ENCODE assay signal across 1 cellular context in the genomic region with DNA sequence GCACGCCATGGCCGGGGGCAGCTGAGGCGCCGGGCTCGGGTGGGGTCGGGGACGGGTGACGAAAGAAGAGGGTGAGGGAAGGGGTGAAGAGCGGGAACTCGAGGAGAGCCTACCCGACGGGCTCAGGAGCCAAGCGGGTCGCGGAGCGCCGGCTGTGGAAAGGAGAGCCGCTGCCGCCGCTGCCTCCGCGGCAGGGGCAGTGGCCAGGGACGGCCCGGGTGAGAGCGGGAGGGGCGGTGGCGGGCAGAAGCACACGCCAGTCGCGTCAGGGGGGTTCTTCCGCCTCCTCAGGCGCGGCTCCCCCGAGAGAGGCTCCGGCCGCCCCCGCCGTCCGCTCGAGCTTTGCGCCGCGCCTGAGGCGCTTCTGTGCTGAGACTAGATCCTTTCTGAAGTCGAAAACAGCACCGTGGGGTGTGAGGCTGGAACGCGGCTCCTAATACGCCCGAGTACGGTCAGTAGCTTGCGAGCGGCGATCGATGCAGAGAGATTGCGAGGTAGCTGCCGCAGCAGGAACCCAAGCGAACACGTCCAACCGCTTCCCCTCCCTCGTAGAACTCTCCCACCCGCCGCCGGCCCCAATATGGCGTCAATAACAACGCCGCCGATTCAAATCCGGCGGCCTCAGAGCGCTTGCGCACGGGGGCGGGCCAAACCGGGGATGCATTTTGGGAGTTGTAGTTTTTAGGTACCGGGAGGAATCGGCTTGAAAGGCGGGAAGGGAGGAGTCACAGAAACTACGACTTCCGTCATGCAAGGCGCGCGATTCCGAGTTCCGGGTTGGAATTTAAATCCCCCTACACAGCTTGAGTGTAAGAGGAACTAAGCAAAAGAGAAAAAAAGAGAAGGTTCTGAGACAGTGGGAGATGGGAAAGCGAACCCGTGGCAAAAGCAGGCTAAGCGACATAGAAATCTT.
TF ChIP-seq lines count a peak whose summit lies in the region.

A gene (minus strand): TSS at position 558 of the 913 bp plus-strand sequence. CDS start 549 bp downstream, at position 9.

TF ChIP-seq in K562, 482 proteins besides CTCF, POLR2A, EP300 and RAD21 (continued from another document and continues in another):
- TF ChIP-seq, protein P1, sequence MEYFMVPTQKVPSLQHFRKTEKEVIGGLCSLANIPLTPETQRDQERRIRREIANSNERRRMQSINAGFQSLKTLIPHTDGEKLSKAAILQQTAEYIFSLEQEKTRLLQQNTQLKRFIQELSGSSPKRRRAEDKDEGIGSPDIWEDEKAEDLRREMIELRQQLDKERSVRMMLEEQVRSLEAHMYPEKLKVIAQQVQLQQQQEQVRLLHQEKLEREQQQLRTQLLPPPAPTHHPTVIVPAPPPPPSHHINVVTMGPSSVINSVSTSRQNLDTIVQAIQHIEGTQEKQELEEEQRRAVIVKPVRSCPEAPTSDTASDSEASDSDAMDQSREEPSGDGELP (CRISPR knock-in tag; IDR thresholded peaks at IDR 0.05; ENCODE audit: borderline replicate concordance) = peak; percentile 55; the same call in 1 of the 2 replicates
- TF ChIP-seq, protein P2, sequence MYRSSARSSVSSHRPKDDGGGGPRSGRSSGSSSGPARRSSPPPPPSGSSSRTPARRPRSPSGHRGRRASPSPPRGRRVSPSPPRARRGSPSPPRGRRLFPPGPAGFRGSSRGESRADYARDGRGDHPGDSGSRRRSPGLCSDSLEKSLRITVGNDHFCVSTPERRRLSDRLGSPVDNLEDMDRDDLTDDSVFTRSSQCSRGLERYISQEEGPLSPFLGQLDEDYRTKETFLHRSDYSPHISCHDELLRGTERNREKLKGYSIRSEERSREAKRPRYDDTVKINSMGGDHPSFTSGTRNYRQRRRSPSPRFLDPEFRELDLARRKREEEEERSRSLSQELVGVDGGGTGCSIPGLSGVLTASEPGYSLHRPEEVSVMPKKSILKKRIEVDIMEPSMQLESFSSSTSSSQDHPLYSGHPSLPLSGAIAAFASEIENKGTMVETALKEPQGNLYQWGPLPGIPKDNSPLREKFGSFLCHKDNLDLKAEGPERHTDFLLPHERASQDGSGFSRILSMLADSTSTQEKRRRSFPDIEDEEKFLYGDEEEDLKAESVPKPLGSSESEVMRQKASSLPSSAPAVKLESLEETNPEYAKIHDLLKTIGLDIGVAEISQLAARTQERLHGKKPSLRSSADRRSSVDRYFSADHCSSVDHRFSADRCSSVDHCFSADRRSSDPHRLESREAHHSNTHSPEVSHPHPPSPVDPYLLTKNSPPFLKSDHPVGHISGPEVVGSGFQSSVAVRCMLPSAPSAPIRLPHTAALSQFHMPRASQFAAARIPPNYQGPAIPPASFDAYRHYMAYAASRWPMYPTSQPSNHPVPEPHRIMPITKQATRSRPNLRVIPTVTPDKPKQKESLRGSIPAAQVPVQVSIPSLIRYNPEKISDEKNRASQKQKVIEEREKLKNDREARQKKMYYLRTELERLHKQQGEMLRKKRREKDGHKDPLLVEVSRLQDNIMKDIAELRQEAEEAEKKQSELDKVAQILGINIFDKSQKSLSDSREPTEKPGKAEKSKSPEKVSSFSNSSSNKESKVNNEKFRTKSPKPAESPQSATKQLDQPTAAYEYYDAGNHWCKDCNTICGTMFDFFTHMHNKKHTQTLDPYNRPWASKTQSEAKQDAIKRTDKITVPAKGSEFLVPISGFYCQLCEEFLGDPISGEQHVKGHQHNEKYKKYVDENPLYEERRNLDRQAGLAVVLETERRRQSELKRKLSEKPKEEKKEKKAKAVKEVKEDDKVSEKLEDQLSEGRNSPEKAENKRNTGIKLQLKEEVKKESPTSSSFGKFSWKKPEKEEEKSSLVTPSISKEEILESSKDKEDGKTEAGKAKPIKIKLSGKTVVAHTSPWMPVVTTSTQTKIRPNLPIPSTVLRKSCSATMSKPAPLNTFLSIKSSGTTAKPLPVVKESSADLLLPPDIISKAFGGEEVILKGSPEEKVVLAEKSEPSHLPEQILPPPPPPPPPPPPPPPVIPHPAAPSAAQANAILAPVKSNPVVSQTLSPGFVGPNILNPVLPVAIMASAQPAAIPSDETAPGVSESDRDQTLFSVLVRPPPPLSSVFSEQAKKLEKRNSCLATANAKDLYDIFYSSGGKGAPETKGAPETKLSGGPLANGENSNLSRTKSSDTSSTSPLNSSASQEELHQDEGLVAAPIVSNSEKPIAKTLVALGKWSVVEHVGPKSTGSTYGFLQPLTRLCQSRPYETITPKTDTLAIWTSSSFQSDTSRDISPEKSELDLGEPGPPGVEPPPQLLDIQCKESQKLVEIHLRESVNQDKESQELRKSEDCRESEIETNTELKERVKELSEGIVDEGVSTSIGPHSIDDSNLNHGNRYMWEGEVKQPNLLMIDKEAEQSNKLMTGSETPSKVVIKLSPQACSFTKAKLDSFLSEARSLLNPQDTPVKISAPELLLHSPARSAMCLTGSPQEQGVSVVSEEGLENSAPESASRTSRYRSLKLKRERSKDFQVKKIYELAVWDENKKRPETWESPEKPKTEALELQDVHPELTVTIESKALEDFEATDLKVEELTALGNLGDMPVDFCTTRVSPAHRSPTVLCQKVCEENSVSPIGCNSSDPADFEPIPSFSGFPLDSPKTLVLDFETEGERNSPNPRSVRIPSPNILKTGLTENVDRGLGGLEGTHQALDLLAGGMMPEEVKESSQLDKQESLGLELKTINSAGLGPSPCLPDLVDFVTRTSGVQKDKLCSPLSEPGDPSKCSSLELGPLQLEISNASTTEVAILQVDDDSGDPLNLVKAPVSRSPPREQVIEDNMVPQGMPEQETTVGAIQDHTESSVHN (IDR thresholded peaks at IDR 0.05; ENCODE audit: borderline replicate concordance in 1 of 2, low read depth in 1 of 2) = peak in 1 of 2 experiments; percentile 49; a peak in 1 of 4 replicates
- TF ChIP-seq ZNF785 (CRISPR knock-in tag; IDR thresholded peaks at IDR 0.05) = no peak
- TF ChIP-seq, protein P3, sequence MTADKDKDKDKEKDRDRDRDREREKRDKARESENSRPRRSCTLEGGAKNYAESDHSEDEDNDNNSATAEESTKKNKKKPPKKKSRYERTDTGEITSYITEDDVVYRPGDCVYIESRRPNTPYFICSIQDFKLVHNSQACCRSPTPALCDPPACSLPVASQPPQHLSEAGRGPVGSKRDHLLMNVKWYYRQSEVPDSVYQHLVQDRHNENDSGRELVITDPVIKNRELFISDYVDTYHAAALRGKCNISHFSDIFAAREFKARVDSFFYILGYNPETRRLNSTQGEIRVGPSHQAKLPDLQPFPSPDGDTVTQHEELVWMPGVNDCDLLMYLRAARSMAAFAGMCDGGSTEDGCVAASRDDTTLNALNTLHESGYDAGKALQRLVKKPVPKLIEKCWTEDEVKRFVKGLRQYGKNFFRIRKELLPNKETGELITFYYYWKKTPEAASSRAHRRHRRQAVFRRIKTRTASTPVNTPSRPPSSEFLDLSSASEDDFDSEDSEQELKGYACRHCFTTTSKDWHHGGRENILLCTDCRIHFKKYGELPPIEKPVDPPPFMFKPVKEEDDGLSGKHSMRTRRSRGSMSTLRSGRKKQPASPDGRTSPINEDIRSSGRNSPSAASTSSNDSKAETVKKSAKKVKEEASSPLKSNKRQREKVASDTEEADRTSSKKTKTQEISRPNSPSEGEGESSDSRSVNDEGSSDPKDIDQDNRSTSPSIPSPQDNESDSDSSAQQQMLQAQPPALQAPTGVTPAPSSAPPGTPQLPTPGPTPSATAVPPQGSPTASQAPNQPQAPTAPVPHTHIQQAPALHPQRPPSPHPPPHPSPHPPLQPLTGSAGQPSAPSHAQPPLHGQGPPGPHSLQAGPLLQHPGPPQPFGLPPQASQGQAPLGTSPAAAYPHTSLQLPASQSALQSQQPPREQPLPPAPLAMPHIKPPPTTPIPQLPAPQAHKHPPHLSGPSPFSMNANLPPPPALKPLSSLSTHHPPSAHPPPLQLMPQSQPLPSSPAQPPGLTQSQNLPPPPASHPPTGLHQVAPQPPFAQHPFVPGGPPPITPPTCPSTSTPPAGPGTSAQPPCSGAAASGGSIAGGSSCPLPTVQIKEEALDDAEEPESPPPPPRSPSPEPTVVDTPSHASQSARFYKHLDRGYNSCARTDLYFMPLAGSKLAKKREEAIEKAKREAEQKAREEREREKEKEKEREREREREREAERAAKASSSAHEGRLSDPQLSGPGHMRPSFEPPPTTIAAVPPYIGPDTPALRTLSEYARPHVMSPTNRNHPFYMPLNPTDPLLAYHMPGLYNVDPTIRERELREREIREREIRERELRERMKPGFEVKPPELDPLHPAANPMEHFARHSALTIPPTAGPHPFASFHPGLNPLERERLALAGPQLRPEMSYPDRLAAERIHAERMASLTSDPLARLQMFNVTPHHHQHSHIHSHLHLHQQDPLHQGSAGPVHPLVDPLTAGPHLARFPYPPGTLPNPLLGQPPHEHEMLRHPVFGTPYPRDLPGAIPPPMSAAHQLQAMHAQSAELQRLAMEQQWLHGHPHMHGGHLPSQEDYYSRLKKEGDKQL (CRISPR knock-in tag; IDR thresholded peaks at IDR 0.05; ENCODE audit: borderline replicate concordance) = no peak
- TF ChIP-seq ZNF589 (CRISPR knock-in tag; IDR thresholded peaks at IDR 0.05; ENCODE audit: low read depth) = no peak
- TF ChIP-seq ZNF707 (CRISPR knock-in tag; conservative IDR thresholded peaks at IDR 0.05) = no peak
- TF ChIP-seq SAFB (IDR thresholded peaks at IDR 0.05; ENCODE audit: borderline replicate concordance, low read depth, low read length) = no peak
- TF ChIP-seq TCF7 (IDR thresholded peaks at IDR 0.05; ENCODE audit: borderline replicate concordance) = no peak
- no peak for TF ChIP-seq TRIM24 (IDR thresholded peaks at IDR 0.05)
- no peak for TF ChIP-seq JUN (IDR thresholded peaks at IDR 0.05; ENCODE audit: borderline replicate concordance, low read depth, low read length)
- no peak for TF ChIP-seq JUN (CRISPR knock-in tag; IDR thresholded peaks at IDR 0.05; ENCODE audit: borderline replicate concordance)
- TF ChIP-seq DDX20 (tag; IDR thresholded peaks at IDR 0.05; ENCODE audit: low read depth) = no peak
- TF ChIP-seq, protein P4, sequence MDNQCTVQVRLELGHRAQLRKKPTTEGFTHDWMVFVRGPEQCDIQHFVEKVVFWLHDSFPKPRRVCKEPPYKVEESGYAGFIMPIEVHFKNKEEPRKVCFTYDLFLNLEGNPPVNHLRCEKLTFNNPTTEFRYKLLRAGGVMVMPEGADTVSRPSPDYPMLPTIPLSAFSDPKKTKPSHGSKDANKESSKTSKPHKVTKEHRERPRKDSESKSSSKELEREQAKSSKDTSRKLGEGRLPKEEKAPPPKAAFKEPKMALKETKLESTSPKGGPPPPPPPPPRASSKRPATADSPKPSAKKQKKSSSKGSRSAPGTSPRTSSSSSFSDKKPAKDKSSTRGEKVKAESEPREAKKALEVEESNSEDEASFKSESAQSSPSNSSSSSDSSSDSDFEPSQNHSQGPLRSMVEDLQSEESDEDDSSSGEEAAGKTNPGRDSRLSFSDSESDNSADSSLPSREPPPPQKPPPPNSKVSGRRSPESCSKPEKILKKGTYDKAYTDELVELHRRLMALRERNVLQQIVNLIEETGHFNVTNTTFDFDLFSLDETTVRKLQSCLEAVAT (IDR thresholded peaks at IDR 0.05) = 0 out of 4 replicates have a peak, but pooled peaks of 1 of the 2 experiments have one; percentile 8
- TF ChIP-seq CBX3 (IDR thresholded peaks at IDR 0.05; ENCODE audit: borderline replicate concordance in 1 of 2, low read length in 2 of 2) = no peak
- no peak for TF ChIP-seq ARID2 (IDR thresholded peaks at IDR 0.05)
- TF ChIP-seq, protein P5, sequence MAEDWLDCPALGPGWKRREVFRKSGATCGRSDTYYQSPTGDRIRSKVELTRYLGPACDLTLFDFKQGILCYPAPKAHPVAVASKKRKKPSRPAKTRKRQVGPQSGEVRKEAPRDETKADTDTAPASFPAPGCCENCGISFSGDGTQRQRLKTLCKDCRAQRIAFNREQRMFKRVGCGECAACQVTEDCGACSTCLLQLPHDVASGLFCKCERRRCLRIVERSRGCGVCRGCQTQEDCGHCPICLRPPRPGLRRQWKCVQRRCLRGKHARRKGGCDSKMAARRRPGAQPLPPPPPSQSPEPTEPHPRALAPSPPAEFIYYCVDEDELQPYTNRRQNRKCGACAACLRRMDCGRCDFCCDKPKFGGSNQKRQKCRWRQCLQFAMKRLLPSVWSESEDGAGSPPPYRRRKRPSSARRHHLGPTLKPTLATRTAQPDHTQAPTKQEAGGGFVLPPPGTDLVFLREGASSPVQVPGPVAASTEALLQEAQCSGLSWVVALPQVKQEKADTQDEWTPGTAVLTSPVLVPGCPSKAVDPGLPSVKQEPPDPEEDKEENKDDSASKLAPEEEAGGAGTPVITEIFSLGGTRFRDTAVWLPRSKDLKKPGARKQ (CRISPR knock-in tag; IDR thresholded peaks at IDR 0.05) = no peak
- TF ChIP-seq, protein P6, sequence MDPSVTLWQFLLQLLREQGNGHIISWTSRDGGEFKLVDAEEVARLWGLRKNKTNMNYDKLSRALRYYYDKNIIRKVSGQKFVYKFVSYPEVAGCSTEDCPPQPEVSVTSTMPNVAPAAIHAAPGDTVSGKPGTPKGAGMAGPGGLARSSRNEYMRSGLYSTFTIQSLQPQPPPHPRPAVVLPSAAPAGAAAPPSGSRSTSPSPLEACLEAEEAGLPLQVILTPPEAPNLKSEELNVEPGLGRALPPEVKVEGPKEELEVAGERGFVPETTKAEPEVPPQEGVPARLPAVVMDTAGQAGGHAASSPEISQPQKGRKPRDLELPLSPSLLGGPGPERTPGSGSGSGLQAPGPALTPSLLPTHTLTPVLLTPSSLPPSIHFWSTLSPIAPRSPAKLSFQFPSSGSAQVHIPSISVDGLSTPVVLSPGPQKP (CRISPR knock-in tag; IDR thresholded peaks at IDR 0.05) = no peak
- TF ChIP-seq, protein P7, sequence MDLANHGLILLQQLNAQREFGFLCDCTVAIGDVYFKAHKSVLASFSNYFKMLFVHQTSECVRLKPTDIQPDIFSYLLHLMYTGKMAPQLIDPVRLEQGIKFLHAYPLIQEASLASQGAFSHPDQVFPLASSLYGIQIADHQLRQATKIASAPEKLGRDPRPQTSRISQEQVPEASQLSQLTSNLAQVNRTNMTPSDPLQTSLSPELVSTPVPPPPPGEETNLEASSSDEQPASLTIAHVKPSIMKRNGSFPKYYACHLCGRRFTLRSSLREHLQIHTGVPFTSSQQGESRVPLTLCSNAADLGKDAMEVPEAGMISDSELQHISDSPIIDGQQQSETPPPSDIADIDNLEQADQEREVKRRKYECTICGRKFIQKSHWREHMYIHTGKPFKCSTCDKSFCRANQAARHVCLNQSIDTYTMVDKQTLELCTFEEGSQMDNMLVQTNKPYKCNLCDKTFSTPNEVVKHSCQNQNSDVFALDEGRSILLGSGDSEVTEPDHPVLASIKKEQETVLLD (IDR thresholded peaks at IDR 0.05) = peak; percentile 94
- no peak for TF ChIP-seq MCM2 (IDR thresholded peaks at IDR 0.05; ENCODE audit: low read depth)
- TF ChIP-seq ZNF77 (CRISPR knock-in tag; IDR thresholded peaks at IDR 0.05) = no peak
- TF ChIP-seq ILF3 (IDR thresholded peaks at IDR 0.05; ENCODE audit: borderline replicate concordance) = peak; percentile 27; the same call in 1 of the 2 replicates
- TF ChIP-seq MED1 (CRISPR knock-in tag; IDR thresholded peaks at IDR 0.05; ENCODE audit: borderline replicate concordance) = no peak
- no peak for TF ChIP-seq NFE2L1 (tag; IDR thresholded peaks at IDR 0.05; ENCODE audit: borderline replicate concordance, low read depth)
- TF ChIP-seq HSF4 (CRISPR knock-in tag; IDR thresholded peaks at IDR 0.05; ENCODE audit: borderline replicate concordance) = no peak
- TF ChIP-seq, protein P8, sequence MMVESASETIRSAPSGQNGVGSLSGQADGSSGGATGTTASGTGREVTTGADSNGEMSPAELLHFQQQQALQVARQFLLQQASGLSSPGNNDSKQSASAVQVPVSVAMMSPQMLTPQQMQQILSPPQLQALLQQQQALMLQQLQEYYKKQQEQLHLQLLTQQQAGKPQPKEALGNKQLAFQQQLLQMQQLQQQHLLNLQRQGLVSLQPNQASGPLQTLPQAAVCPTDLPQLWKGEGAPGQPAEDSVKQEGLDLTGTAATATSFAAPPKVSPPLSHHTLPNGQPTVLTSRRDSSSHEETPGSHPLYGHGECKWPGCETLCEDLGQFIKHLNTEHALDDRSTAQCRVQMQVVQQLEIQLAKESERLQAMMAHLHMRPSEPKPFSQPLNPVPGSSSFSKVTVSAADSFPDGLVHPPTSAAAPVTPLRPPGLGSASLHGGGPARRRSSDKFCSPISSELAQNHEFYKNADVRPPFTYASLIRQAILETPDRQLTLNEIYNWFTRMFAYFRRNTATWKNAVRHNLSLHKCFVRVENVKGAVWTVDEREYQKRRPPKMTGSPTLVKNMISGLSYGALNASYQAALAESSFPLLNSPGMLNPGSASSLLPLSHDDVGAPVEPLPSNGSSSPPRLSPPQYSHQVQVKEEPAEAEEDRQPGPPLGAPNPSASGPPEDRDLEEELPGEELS (CRISPR knock-in tag; IDR thresholded peaks at IDR 0.05; ENCODE audit: borderline replicate concordance) = 0 out of 2 replicates have a peak, but pooled peaks have one; percentile 14
- TF ChIP-seq EHMT2 (IDR thresholded peaks at IDR 0.05) = no peak
